Comparison of ENCODE assay signal across 10 cellular contexts in the genomic region with DNA sequence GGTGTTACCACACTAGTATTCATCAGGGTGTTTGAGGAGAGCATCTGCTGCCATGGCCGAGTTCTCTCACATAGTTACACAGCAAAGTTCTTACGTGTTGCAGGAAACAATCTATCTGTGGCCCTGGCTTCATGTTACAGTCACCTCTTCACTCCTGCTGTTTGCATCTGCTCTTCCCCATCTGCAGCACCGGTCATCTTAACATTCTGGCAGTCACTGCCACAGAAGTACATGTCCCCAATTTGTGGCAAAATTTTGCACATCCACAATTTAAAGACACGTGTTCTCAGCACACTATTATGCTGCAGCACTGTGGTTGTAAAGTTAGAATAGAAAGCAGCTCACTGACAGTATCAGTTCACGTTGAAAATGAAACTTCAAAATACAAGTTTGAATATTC. TPM values are rescaled to one million over a fixed set of nuclear protein-coding genes. Genes with fewer than 3 reads are reported as not detected.
A peak's percentile ranks its signal among the peaks of the same experiment; 100 is the strongest.
DNase-seq lines count a peak whose midpoint lies in the region; ATAC-seq, FAIRE-seq and TF ChIP-seq lines count a peak whose summit lies in the region.
"Had no signal": no experiment of that assay in that cellular context is flagged by ENCODE, and none has a peak within 500 bp of the region (broad histone marks: within the 10 kb centered on the region; RNA-seq: fewer than 3 reads in every experiment).

No MANE protein-coding gene starts in this region.

- no peak overlapping the region for H2BK120ac ChIP-seq in mesenchymal stem cell (ENCODE audit: low read depth, low read length)

- no peak overlapping the region for H2AK5ac ChIP-seq in mesenchymal stem cell (ENCODE audit: low read length, severe bottlenecking)

- no peak overlapping the region for H3K4ac ChIP-seq in mesenchymal stem cell (ENCODE audit: low read depth in 1 of 2, low read length in 2 of 2)

- H3K9ac ChIP-seq in mesenchymal stem cell (ENCODE audit: low read length), result peak overlapping the region; percentile 60

- H3K9me3 ChIP-seq in OCI-LY7 (ENCODE audit: low read length) (no peaks in the 10 kb centered on the region), mesenchymal stem cell (ENCODE audit: control insufficient read depth, low read length) (no peaks in the 10 kb centered on the region), upper lobe of right lung (no peaks in the 10 kb centered on the region)

- no peak overlapping the region for H3K23ac ChIP-seq in mesenchymal stem cell (ENCODE audit: low read length in 2 of 2)

- H3K79me1 ChIP-seq in mesenchymal stem cell (replicated peaks; ENCODE audit: low read length, poor library complexity, severe bottlenecking), result peaks cover 2% of the 10 kb centered on the region

- H2BK5ac ChIP-seq in mesenchymal stem cell (ENCODE audit: low read depth, low read length, poor library complexity, severe bottlenecking), result no peak overlapping the region

- no peaks in the 10 kb centered on the region for H4K20me1 ChIP-seq in OCI-LY7 (ENCODE audit: insufficient read depth, low read length)

- ATAC-seq in HG02571 (IDR thresholded peaks at IDR 0.05; ENCODE audit: unreplicated experiment) (peak; percentile 57), upper lobe of right lung (no peak)

- H3K36me3 ChIP-seq in OCI-LY7 (ENCODE audit: insufficient read depth, low read length), result 0 out of 2 replicates have a peak, but pooled peaks cover 4% of the 10 kb centered on the region
- peaks cover 0 to 3% of the 10 kb centered on the region in 2 experiments for H3K36me3 ChIP-seq in mesenchymal stem cell (ENCODE audit: control insufficient read depth in 1 of 2, insufficient read depth in 2 of 2, low read depth in 1 of 2, low read length in 2 of 2)
- H3K36me3 ChIP-seq in upper lobe of right lung, result no peaks in the 10 kb centered on the region

- H3K27me3 ChIP-seq in mesenchymal stem cell (ENCODE audit: control insufficient read depth in 1 of 2, insufficient read depth in 1 of 2, low read length in 2 of 2), result no peaks in the 10 kb centered on the region
- no peaks in the 10 kb centered on the region for H3K27me3 ChIP-seq in upper lobe of right lung

- no peaks in the 10 kb centered on the region for H3K79me2 ChIP-seq in OCI-LY7 (ENCODE audit: insufficient read depth, low read depth, low read length)

- DNase-seq in NCI-H1092 treated with DMSO at 0.1 percent for 48 hours (lab: John Stamatoyannopoulos, UW) (peak; percentile 23), NCI-H1092 (lab: John Stamatoyannopoulos, UW) (no peak), OCI-LY7 (ENCODE audit: low spot score) (peak; percentile 43), mesenchymal stem cell (peak; percentile 35), D721Med (ENCODE audit: insufficient read length, low spot score) (no peak), upper lobe of right lung (no peak)
- DNase-seq in NK-92 treated with Interleukin-12 subunit alpha and Interleukin-12 subunit beta, amount 100 ng/mL, for 24 hours (lab: John Stamatoyannopoulos, UW), result no peak
- DNase-seq: SHP77 treated with DMSO at 0.1 percent for 48 hours had no signal

- peak overlapping the region; percentile 3 for H3K4me3 ChIP-seq in OCI-LY7 (ENCODE audit: low read depth, low read length, poor library complexity, severe bottlenecking)
- H3K4me3 ChIP-seq in mesenchymal stem cell (ENCODE audit: insufficient read depth in 1 of 2, low read depth in 1 of 2, low read length in 2 of 2), result peak overlapping the region in 1 of 2 experiments; percentile 7
- no peak overlapping the region for H3K4me3 ChIP-seq in upper lobe of right lung

- peaks cover 29% of the 10 kb centered on the region for H3K4me1 ChIP-seq in OCI-LY7 (ENCODE audit: insufficient read depth, low read length, poor library complexity, severe bottlenecking)
- H3K4me1 ChIP-seq in mesenchymal stem cell (ENCODE audit: control insufficient read depth, insufficient read depth, low read depth, low read length), result peaks cover 8% of the 10 kb centered on the region
- H3K4me1 ChIP-seq in upper lobe of right lung, result peaks cover 14% of the 10 kb centered on the region

- no peak overlapping the region for H3K18ac ChIP-seq in mesenchymal stem cell (ENCODE audit: low read depth in 1 of 2, low read length in 2 of 2)

- H4K8ac ChIP-seq in mesenchymal stem cell (ENCODE audit: low read length), result no peak overlapping the region

- H4K91ac ChIP-seq in mesenchymal stem cell (ENCODE audit: low read length), result no peak overlapping the region

- CTCF ChIA-PET in OCI-LY7 (lab: Charles Lee; ENCODE audit: unreplicated experiment), result no interaction called here

- peak overlapping the region; percentile 75 for H2AFZ ChIP-seq in OCI-LY7 (ENCODE audit: low read length)
- H2AFZ ChIP-seq in mesenchymal stem cell (ENCODE audit: low read depth, low read length), result no peak overlapping the region

- BruUV-seq in OCI-LY7 (replicated peaks; lab: Mats Ljungman, UMichigan), result no TSS peak

- WGBS in mesenchymal stem cell, result 33% methylated on average over 5 of the region's 5 CpGs

- POLR2A ChIA-PET in OCI-LY7 (lab: Charles Lee), result interaction anchor here (0.9 to 1.1 kb wide), 2 partner anchors 15 to 40 kb away, joined by 3 to 4 read pairs; no protein-coding TSS in a partner anchor

- FAIRE-seq in D721Med (lab: Jason Lieb, UNC), result no peak
- FAIRE-seq: A204.1 had no signal

- no peak overlapping the region for H3K14ac ChIP-seq in mesenchymal stem cell (ENCODE audit: low read length in 2 of 2)

- no peak overlapping the region for H2BK15ac ChIP-seq in mesenchymal stem cell (ENCODE audit: low read depth, poor library complexity, severe bottlenecking)

- intact Hi-C loops in OCI-LY7 (cut with micrococcal nuclease; ENCODE audit: unreplicated experiment) (no loop called here), upper lobe of right lung (cut with DNase I) (no loop called here)

- peak overlapping the region; percentile 58 for H3K4me2 ChIP-seq in OCI-LY7 (ENCODE audit: low read length)
- no peak overlapping the region for H3K4me2 ChIP-seq in mesenchymal stem cell (ENCODE audit: low read length, poor library complexity, severe bottlenecking)

- no peak overlapping the region for H3K27ac ChIP-seq in OCI-LY7 (ENCODE audit: low read depth, low read length, poor library complexity, severe bottlenecking)
- H3K27ac ChIP-seq in mesenchymal stem cell (ENCODE audit: low read length, poor library complexity, severe bottlenecking), result no peak overlapping the region
- H3K27ac ChIP-seq in upper lobe of right lung, result no peak overlapping the region

- no peak overlapping the region for H2BK12ac ChIP-seq in mesenchymal stem cell (ENCODE audit: low read length in 2 of 2)

- TF ChIP-seq CTCF in OCI-LY7 (conservative IDR thresholded peaks at IDR 0.05; ENCODE audit: low read length) (no peak), D721Med (IDR thresholded peaks at IDR 0.05; ENCODE audit: insufficient read depth, missing control alignments) (no peak), upper lobe of right lung (IDR thresholded peaks at IDR 0.05) (no peak)

- no peaks in the 10 kb centered on the region for H3K9me2 ChIP-seq in OCI-LY7 (ENCODE audit: insufficient read depth, low read length)

RNA-seq across cellular contexts. Expression of a gene that starts 23.2 kb away (rescaled TPM):
- 24.6 and 27.9 TPM in 2 replicates for total RNA-seq in OCI-LY7 (2014; rRNA removed; shearing (Covaris generic))
- total RNA-seq in OCI-LY7 (2022), result 92.2 and 94.8 TPM in 2 replicates
- 123 TPM for polyA plus RNA-seq in mesenchymal stem cell (2013, experiment 1 of 2)
- polyA plus RNA-seq in mesenchymal stem cell (2013, experiment 2 of 2), result 118 TPM
- total RNA-seq in upper lobe of right lung, result 72.5 TPM

RNA-seq across cellular contexts. Expression of a gene that starts 47.6 kb away (rescaled TPM):
- 18.5 and 23.0 TPM in 2 replicates for total RNA-seq in OCI-LY7 (2014; rRNA removed; shearing (Covaris generic))
- total RNA-seq in OCI-LY7 (2022) (33.4 and 37.3 TPM in 2 replicates), upper lobe of right lung (23.8 TPM)
- polyA plus RNA-seq in mesenchymal stem cell (2013, experiment 1 of 2), result 11.3 TPM
- polyA plus RNA-seq in mesenchymal stem cell (2013, experiment 2 of 2), result 11.8 TPM

RNA-seq across cellular contexts. Expression of a gene that starts 47.8 kb away (rescaled TPM):
- total RNA-seq in OCI-LY7 (2014; rRNA removed; shearing (Covaris generic)), result 33.5 and 42.6 TPM in 2 replicates
- total RNA-seq in OCI-LY7 (2022) (56.3 and 60.3 TPM in 2 replicates), upper lobe of right lung (3.5 TPM)
- polyA plus RNA-seq in mesenchymal stem cell (2013, experiment 1 of 2), result 3.3 TPM
- polyA plus RNA-seq in mesenchymal stem cell (2013, experiment 2 of 2), result 2.8 TPM

RNA-seq across cellular contexts. Expression of a gene that starts 54.4 kb away (rescaled TPM):
- total RNA-seq in OCI-LY7 (2014; rRNA removed; shearing (Covaris generic)), result not detected in 2 replicates
- total RNA-seq in OCI-LY7 (2022) (not detected in 2 replicates), upper lobe of right lung (351 TPM)
- polyA plus RNA-seq in mesenchymal stem cell (2013, experiment 1 of 2), result 172 TPM
- polyA plus RNA-seq in mesenchymal stem cell (2013, experiment 2 of 2), result 175 TPM

Comparison
In these comparisons a context has a peak if more than half of its experiments do, and no peak if none do; other contexts are left out.
1. DNase-seq: peak in NCI-H1092 treated with DMSO at 0.1 percent for 48 hours (single experiment), OCI-LY7 (single experiment) and mesenchymal stem cell (single experiment); none in NCI-H1092 (single experiment), D721Med (single experiment), NK-92 treated with Interleukin-12 subunit alpha and Interleukin-12 subunit beta, amount 100 ng/mL, for 24 hours (single experiment) and upper lobe of right lung (single experiment).